ENCODE assay signal across 1 cellular context in the genomic region with DNA sequence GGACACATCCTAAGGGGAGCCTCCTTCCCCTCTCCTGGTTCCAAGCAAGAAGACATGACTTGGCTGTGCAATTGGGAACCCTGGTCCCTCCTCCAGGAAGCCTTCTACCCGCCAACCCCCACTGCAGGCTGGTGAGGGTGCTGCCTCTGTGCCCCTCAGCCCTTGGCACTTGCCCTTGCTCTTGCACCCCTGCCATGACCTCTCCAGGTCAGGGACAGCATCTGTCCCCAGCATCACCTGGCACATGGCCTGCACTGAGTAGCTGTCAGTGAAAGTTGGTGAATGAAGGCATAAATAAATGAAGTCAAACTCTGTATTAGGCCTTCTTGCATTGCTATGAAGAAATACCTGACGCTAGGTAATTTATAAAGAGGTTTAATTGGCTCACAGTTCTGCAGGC.
TF ChIP-seq lines count a peak whose summit lies in the region.

No MANE protein-coding gene starts in this region.

TF ChIP-seq in WTC11, 78 proteins besides CTCF, POLR2A, EP300 and RAD21 (continued from another document):
- TF ChIP-seq, protein P1, sequence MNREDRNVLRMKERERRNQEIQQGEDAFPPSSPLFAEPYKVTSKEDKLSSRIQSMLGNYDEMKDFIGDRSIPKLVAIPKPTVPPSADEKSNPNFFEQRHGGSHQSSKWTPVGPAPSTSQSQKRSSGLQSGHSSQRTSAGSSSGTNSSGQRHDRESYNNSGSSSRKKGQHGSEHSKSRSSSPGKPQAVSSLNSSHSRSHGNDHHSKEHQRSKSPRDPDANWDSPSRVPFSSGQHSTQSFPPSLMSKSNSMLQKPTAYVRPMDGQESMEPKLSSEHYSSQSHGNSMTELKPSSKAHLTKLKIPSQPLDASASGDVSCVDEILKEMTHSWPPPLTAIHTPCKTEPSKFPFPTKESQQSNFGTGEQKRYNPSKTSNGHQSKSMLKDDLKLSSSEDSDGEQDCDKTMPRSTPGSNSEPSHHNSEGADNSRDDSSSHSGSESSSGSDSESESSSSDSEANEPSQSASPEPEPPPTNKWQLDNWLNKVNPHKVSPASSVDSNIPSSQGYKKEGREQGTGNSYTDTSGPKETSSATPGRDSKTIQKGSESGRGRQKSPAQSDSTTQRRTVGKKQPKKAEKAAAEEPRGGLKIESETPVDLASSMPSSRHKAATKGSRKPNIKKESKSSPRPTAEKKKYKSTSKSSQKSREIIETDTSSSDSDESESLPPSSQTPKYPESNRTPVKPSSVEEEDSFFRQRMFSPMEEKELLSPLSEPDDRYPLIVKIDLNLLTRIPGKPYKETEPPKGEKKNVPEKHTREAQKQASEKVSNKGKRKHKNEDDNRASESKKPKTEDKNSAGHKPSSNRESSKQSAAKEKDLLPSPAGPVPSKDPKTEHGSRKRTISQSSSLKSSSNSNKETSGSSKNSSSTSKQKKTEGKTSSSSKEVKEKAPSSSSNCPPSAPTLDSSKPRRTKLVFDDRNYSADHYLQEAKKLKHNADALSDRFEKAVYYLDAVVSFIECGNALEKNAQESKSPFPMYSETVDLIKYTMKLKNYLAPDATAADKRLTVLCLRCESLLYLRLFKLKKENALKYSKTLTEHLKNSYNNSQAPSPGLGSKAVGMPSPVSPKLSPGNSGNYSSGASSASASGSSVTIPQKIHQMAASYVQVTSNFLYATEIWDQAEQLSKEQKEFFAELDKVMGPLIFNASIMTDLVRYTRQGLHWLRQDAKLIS (CRISPR knock-in tag; IDR thresholded peaks at IDR 0.05; ENCODE audit: borderline replicate concordance), result no peak
- no peak for TF ChIP-seq ZNF219 (CRISPR knock-in tag; IDR thresholded peaks at IDR 0.05; ENCODE audit: borderline replicate concordance)
TF ChIP-seq in WTC11: peak in this region for 0.
